In genomic region chr16:11345040-11345862, GRCh38 we compare ENCODE assay signal across 8 cellular contexts. TPM values are rescaled to one million over a fixed set of nuclear protein-coding genes. Genes with fewer than 3 reads are reported as not detected.
DNase-seq lines count a peak whose midpoint lies in the region; ATAC-seq and TF ChIP-seq lines count a peak whose summit lies in the region.

RMI2 (plus strand) TSS chr16:11345459; CDS start chr16:11345472, 13 bp downstream.

- H2AFZ ChIP-seq in PC-9: peak within 1 kb of the TSS; percentile 74

- DNase-seq in DMS53 treated with DMSO at 0.1 percent for 48 hours (lab: John Stamatoyannopoulos, UW; ENCODE audit: unreplicated experiment): peak; percentile 92
- peak; percentile 96 for DNase-seq in KBM-7
- peak; percentile 91 to 98 for DNase-seq in PC-9
- DNase-seq in activated T-cell treated with anti-CD3 and anti-CD28 coated beads for 48 hours (ENCODE audit: low read depth): peak; percentile 98
- DNase-seq in stimulated activated CD8-positive, alpha-beta memory T cell treated with anti-CD3 and anti-CD28 coated beads, Interleukin-7, amount 100 ng/mL, for 1 hour (ENCODE audit: low read depth in 2 of 2): peak; percentile 89 to 91

- in situ Hi-C loops in KBM-7 (cut with MboI; ENCODE audit: low pct_unique_long_range_greater_than_20kb, low sequenced_read_pairs): no loop called here

- no TSS peak for BruUV-seq in PC-9 (replicated peaks; lab: Mats Ljungman, UMichigan)

- H3K27me3 ChIP-seq in PC-9 (ENCODE audit: insufficient read depth, low read depth) (no peaks in the 10 kb centered on the region), esophagus (ENCODE audit: control insufficient read depth in 1 of 2, insufficient read depth in 2 of 2, low read length in 2 of 2) (no peaks in the 10 kb centered on the region), mucosa of stomach (ENCODE audit: control insufficient read depth, insufficient read depth, low read length) (no peaks in the 10 kb centered on the region)

- H3K4me3 ChIP-seq in PC-9 (peak within 1 kb of the TSS; percentile 57), esophagus (ENCODE audit: low read depth in 1 of 2, low read length in 2 of 2) (peak within 1 kb of the TSS; percentile 71 to 78), mucosa of stomach (ENCODE audit: low read length) (peak within 1 kb of the TSS; percentile 36)

- H3K9me3 ChIP-seq in PC-9 (ENCODE audit: insufficient read depth, low read depth): no peaks in the 10 kb centered on the region
- H3K9me3 ChIP-seq in esophagus (ENCODE audit: control insufficient read depth in 2 of 2, insufficient read depth in 1 of 2, low read depth in 1 of 2, low read length in 1 of 2): no peaks in the 10 kb centered on the region
- no peaks in the 10 kb centered on the region for H3K9me3 ChIP-seq in mucosa of stomach (ENCODE audit: control insufficient read depth, low read length)

- intact Hi-C loops in PC-9 (cut with micrococcal nuclease; ENCODE audit: unreplicated experiment): loop anchor here (1.0 kb wide), 1 partner anchor 14 kb away; no protein-coding TSS in a partner anchor

- no peak within 1 kb of the TSS for H3K27ac ChIP-seq in PC-9
- peak within 1 kb of the TSS; percentile 14 to 48 for H3K27ac ChIP-seq in esophagus (ENCODE audit: low read depth in 2 of 2, low read length in 1 of 2)

- H3K9ac ChIP-seq in mucosa of stomach (ENCODE audit: low read length): peak within 1 kb of the TSS; percentile 61

- WGBS in esophagus, 2 donors: 1% methylated on average over 65 to 82 of the region's 82 CpGs

- no peaks in the 10 kb centered on the region for H4K20me1 ChIP-seq in PC-9 (ENCODE audit: insufficient read depth)

- CTCF ChIA-PET in PC-9 (lab: Charles Lee): interaction anchor here (0.6 kb wide), 1 partner anchor 12 kb away, joined by 4 read pairs; no protein-coding TSS in a partner anchor

- H3K9me2 ChIP-seq in PC-9 (ENCODE audit: insufficient read depth): no peaks in the 10 kb centered on the region

- peaks cover 21% of the 10 kb centered on the region; the same call in 1 of the 2 replicates for H3F3A ChIP-seq in PC-9 (ENCODE audit: insufficient read depth, low read depth)

- peak; percentile 94 for ATAC-seq in GM21723 (IDR thresholded peaks at IDR 0.05; ENCODE audit: unreplicated experiment)

- H3K4me2 ChIP-seq in PC-9: peak within 1 kb of the TSS; percentile 97

- peaks cover 34% of the 10 kb centered on the region for H3K4me1 ChIP-seq in PC-9 (replicated peaks; ENCODE audit: insufficient read depth)
- H3K4me1 ChIP-seq in esophagus (ENCODE audit: control insufficient read depth in 2 of 2, insufficient read depth in 2 of 2, low read length in 1 of 2): peaks cover 2 to 12% of the 10 kb centered on the region in 2 donors
- peaks cover 21% of the 10 kb centered on the region for H3K4me1 ChIP-seq in mucosa of stomach (ENCODE audit: control insufficient read depth, insufficient read depth, low read length)

- H3K36me3 ChIP-seq in PC-9 (ENCODE audit: low read depth) (no peaks in the 10 kb centered on the region), esophagus (ENCODE audit: control insufficient read depth in 2 of 2, insufficient read depth in 2 of 2, low read length in 1 of 2) (no peaks in the 10 kb centered on the region), mucosa of stomach (ENCODE audit: control insufficient read depth, insufficient read depth, low read length) (no peaks in the 10 kb centered on the region)

- POLR2A ChIA-PET in PC-9 (lab: Charles Lee; ENCODE audit: unreplicated experiment): no interaction called here

- TF ChIP-seq CTCF in PC-9 (conservative IDR thresholded peaks at IDR 0.05): no peak

- peaks cover 30% of the 10 kb centered on the region for H3K79me2 ChIP-seq in PC-9 (ENCODE audit: low read depth)

RNA-seq across cellular contexts. Expression of gene RMI2, which starts in this region (rescaled TPM):
- 29.0 and 38.0 TPM in 2 replicates for total RNA-seq in PC-9 (2021)
- polyA plus RNA-seq in esophagus: 10 to 100 TPM in 1 of 2 donors, 1 to 10 TPM in 1; 9.1 to 11.3 TPM
